Comparison of ENCODE assay signal across 1 cellular context in genomic region chr11:126189109-126189929, GRCh38.
TF ChIP-seq lines count a peak whose summit lies in the region.

No MANE protein-coding gene starts in this region.

TF ChIP-seq in HepG2, 621 proteins besides CTCF, POLR2A, EP300 and RAD21 (continued from another document and continues in another):
- TF ChIP-seq, protein P1, sequence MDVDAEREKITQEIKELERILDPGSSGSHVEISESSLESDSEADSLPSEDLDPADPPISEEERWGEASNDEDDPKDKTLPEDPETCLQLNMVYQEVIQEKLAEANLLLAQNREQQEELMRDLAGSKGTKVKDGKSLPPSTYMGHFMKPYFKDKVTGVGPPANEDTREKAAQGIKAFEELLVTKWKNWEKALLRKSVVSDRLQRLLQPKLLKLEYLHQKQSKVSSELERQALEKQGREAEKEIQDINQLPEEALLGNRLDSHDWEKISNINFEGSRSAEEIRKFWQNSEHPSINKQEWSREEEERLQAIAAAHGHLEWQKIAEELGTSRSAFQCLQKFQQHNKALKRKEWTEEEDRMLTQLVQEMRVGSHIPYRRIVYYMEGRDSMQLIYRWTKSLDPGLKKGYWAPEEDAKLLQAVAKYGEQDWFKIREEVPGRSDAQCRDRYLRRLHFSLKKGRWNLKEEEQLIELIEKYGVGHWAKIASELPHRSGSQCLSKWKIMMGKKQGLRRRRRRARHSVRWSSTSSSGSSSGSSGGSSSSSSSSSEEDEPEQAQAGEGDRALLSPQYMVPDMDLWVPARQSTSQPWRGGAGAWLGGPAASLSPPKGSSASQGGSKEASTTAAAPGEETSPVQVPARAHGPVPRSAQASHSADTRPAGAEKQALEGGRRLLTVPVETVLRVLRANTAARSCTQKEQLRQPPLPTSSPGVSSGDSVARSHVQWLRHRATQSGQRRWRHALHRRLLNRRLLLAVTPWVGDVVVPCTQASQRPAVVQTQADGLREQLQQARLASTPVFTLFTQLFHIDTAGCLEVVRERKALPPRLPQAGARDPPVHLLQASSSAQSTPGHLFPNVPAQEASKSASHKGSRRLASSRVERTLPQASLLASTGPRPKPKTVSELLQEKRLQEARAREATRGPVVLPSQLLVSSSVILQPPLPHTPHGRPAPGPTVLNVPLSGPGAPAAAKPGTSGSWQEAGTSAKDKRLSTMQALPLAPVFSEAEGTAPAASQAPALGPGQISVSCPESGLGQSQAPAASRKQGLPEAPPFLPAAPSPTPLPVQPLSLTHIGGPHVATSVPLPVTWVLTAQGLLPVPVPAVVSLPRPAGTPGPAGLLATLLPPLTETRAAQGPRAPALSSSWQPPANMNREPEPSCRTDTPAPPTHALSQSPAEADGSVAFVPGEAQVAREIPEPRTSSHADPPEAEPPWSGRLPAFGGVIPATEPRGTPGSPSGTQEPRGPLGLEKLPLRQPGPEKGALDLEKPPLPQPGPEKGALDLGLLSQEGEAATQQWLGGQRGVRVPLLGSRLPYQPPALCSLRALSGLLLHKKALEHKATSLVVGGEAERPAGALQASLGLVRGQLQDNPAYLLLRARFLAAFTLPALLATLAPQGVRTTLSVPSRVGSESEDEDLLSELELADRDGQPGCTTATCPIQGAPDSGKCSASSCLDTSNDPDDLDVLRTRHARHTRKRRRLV (CRISPR knock-in tag; IDR thresholded peaks at IDR 0.05): 0 out of 2 replicates have a peak, but pooled peaks have one; percentile 39
- no peak for TF ChIP-seq HIVEP1 (CRISPR knock-in tag; IDR thresholded peaks at IDR 0.05)
- no peak for TF ChIP-seq GTF3A (CRISPR knock-in tag; conservative IDR thresholded peaks at IDR 0.05)
- TF ChIP-seq, protein P2, sequence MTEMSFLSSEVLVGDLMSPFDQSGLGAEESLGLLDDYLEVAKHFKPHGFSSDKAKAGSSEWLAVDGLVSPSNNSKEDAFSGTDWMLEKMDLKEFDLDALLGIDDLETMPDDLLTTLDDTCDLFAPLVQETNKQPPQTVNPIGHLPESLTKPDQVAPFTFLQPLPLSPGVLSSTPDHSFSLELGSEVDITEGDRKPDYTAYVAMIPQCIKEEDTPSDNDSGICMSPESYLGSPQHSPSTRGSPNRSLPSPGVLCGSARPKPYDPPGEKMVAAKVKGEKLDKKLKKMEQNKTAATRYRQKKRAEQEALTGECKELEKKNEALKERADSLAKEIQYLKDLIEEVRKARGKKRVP (CRISPR knock-in tag; IDR thresholded peaks at IDR 0.05): no peak
- TF ChIP-seq ZNF761 (CRISPR knock-in tag; conservative IDR thresholded peaks at IDR 0.05): 0 out of 2 replicates have a peak, but pooled peaks have one; percentile 42
- peak; percentile 55 for TF ChIP-seq TAF15 (IDR thresholded peaks at IDR 0.05; ENCODE audit: low read depth, low read length, poor library complexity, severe bottlenecking)
- TF ChIP-seq ZNF569 (CRISPR knock-in tag; IDR thresholded peaks at IDR 0.05; ENCODE audit: borderline replicate concordance): no peak
- no peak for TF ChIP-seq ZNF276 (CRISPR knock-in tag; IDR thresholded peaks at IDR 0.05; ENCODE audit: low read depth)
- TF ChIP-seq, protein P3, sequence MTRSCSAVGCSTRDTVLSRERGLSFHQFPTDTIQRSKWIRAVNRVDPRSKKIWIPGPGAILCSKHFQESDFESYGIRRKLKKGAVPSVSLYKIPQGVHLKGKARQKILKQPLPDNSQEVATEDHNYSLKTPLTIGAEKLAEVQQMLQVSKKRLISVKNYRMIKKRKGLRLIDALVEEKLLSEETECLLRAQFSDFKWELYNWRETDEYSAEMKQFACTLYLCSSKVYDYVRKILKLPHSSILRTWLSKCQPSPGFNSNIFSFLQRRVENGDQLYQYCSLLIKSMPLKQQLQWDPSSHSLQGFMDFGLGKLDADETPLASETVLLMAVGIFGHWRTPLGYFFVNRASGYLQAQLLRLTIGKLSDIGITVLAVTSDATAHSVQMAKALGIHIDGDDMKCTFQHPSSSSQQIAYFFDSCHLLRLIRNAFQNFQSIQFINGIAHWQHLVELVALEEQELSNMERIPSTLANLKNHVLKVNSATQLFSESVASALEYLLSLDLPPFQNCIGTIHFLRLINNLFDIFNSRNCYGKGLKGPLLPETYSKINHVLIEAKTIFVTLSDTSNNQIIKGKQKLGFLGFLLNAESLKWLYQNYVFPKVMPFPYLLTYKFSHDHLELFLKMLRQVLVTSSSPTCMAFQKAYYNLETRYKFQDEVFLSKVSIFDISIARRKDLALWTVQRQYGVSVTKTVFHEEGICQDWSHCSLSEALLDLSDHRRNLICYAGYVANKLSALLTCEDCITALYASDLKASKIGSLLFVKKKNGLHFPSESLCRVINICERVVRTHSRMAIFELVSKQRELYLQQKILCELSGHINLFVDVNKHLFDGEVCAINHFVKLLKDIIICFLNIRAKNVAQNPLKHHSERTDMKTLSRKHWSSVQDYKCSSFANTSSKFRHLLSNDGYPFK (CRISPR knock-in tag; IDR thresholded peaks at IDR 0.05; ENCODE audit: borderline replicate concordance): no peak
- TF ChIP-seq TBX2 (CRISPR knock-in tag; IDR thresholded peaks at IDR 0.05; ENCODE audit: borderline replicate concordance): peak; percentile 98
- TF ChIP-seq ZNF382 (CRISPR knock-in tag; IDR thresholded peaks at IDR 0.05; ENCODE audit: borderline replicate concordance): no peak
- TF ChIP-seq HNF4A (CRISPR knock-in tag; IDR thresholded peaks at IDR 0.05): peak; percentile 96
- no peak for TF ChIP-seq CCAR2 (optimal IDR thresholded peaks at IDR 0.05; ENCODE audit: low read depth, low read length)
- no peak for TF ChIP-seq ZBTB21 (CRISPR knock-in tag; IDR thresholded peaks at IDR 0.05)
- TF ChIP-seq IRF1 (CRISPR knock-in tag; IDR thresholded peaks at IDR 0.05; ENCODE audit: low read depth): no peak
- TF ChIP-seq FOXA3 (CRISPR knock-in tag; IDR thresholded peaks at IDR 0.05): peak; percentile 72
- TF ChIP-seq ZNF235 (CRISPR knock-in tag; IDR thresholded peaks at IDR 0.05; ENCODE audit: borderline replicate concordance): no peak
- TF ChIP-seq ZBTB8A (CRISPR knock-in tag; IDR thresholded peaks at IDR 0.05; ENCODE audit: borderline replicate concordance, low read depth): no peak
- TF ChIP-seq ZNF75D (CRISPR knock-in tag; IDR thresholded peaks at IDR 0.05; ENCODE audit: borderline replicate concordance): no peak
- TF ChIP-seq PLRG1 (conservative IDR thresholded peaks at IDR 0.05): no peak
- no peak for TF ChIP-seq IRX3 (CRISPR knock-in tag; IDR thresholded peaks at IDR 0.05; ENCODE audit: borderline replicate concordance, low read depth)
- no peak for TF ChIP-seq STAT5B (CRISPR knock-in tag; IDR thresholded peaks at IDR 0.05)
- TF ChIP-seq CHD4 (IDR thresholded peaks at IDR 0.05; ENCODE audit: borderline replicate concordance, low read length): no peak
- TF ChIP-seq MBNL3 (CRISPR knock-in tag; conservative IDR thresholded peaks at IDR 0.05): no peak
- TF ChIP-seq MBD4 (IDR thresholded peaks at IDR 0.05; ENCODE audit: borderline replicate concordance, low read length): no peak
- TF ChIP-seq CBX1 (IDR thresholded peaks at IDR 0.05; ENCODE audit: low read depth): no peak
- TF ChIP-seq KLF11 (CRISPR knock-in tag; IDR thresholded peaks at IDR 0.05): no peak
- peak; percentile 68; the same call in 1 of the 2 replicates for TF ChIP-seq ZNF747 (CRISPR knock-in tag; IDR thresholded peaks at IDR 0.05; ENCODE audit: borderline replicate concordance)
- peak; percentile 85 for TF ChIP-seq HOXA3 (CRISPR knock-in tag; IDR thresholded peaks at IDR 0.05)
- peak; percentile 23; the same call in 1 of the 2 replicates for TF ChIP-seq ZNF543 (CRISPR knock-in tag; IDR thresholded peaks at IDR 0.05)
- TF ChIP-seq, protein P4, sequence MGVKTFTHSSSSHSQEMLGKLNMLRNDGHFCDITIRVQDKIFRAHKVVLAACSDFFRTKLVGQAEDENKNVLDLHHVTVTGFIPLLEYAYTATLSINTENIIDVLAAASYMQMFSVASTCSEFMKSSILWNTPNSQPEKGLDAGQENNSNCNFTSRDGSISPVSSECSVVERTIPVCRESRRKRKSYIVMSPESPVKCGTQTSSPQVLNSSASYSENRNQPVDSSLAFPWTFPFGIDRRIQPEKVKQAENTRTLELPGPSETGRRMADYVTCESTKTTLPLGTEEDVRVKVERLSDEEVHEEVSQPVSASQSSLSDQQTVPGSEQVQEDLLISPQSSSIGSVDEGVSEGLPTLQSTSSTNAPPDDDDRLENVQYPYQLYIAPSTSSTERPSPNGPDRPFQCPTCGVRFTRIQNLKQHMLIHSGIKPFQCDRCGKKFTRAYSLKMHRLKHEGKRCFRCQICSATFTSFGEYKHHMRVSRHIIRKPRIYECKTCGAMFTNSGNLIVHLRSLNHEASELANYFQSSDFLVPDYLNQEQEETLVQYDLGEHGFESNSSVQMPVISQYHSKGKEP (CRISPR knock-in tag; IDR thresholded peaks at IDR 0.05): no peak
- peak; percentile 61; the same call in 1 of the 2 replicates for TF ChIP-seq DPF2 (CRISPR knock-in tag; IDR thresholded peaks at IDR 0.05; ENCODE audit: borderline replicate concordance, low read depth)
- TF ChIP-seq ZNF34 (CRISPR knock-in tag; IDR thresholded peaks at IDR 0.05; ENCODE audit: borderline replicate concordance): peak; percentile 83; the same call in 1 of the 2 replicates
- TF ChIP-seq JUNB (CRISPR knock-in tag; IDR thresholded peaks at IDR 0.05; ENCODE audit: borderline replicate concordance): no peak
- peak; percentile 71 for TF ChIP-seq POLR2G (IDR thresholded peaks at IDR 0.05; ENCODE audit: low read depth, low read length)
- no peak for TF ChIP-seq ZNF598 (CRISPR knock-in tag; IDR thresholded peaks at IDR 0.05; ENCODE audit: borderline replicate concordance)
- TF ChIP-seq, protein P5, sequence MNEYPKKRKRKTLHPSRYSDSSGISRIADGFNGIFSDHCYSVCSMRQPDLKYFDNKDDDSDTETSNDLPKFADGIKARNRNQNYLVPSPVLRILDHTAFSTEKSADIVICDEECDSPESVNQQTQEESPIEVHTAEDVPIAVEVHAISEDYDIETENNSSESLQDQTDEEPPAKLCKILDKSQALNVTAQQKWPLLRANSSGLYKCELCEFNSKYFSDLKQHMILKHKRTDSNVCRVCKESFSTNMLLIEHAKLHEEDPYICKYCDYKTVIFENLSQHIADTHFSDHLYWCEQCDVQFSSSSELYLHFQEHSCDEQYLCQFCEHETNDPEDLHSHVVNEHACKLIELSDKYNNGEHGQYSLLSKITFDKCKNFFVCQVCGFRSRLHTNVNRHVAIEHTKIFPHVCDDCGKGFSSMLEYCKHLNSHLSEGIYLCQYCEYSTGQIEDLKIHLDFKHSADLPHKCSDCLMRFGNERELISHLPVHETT (CRISPR knock-in tag; conservative IDR thresholded peaks at IDR 0.05): no peak
- TF ChIP-seq BORCS8-MEF2B (CRISPR knock-in tag; IDR thresholded peaks at IDR 0.05): no peak
- TF ChIP-seq RFX5 (IDR thresholded peaks at IDR 0.05; ENCODE audit: low read depth, low read length): no peak
- peak; percentile 57; the same call in 1 of the 2 replicates for TF ChIP-seq ISL2 (CRISPR knock-in tag; IDR thresholded peaks at IDR 0.05)
- peak; percentile 63; the same call in 1 of the 2 replicates for TF ChIP-seq KAT7 (CRISPR knock-in tag; IDR thresholded peaks at IDR 0.05; ENCODE audit: borderline replicate concordance)
- no peak for TF ChIP-seq ZNF251 (CRISPR knock-in tag; IDR thresholded peaks at IDR 0.05)
- TF ChIP-seq ZGPAT (CRISPR knock-in tag; IDR thresholded peaks at IDR 0.05): no peak; the same call in 1 of the 2 replicates
- TF ChIP-seq ZNF766 (CRISPR knock-in tag; IDR thresholded peaks at IDR 0.05; ENCODE audit: borderline replicate concordance): no peak
- 0 out of 2 replicates have a peak, but pooled peaks have one; percentile 34 for TF ChIP-seq ZNF430 (CRISPR knock-in tag; IDR thresholded peaks at IDR 0.05)
- peak; percentile 80 for TF ChIP-seq ZSCAN25 (CRISPR knock-in tag; IDR thresholded peaks at IDR 0.05)
